14 cellular contexts compared by ENCODE assay signal in genomic region chr4:124035364-124036036, GRCh38.
"Had no signal": no experiment of that assay in that cellular context is flagged by ENCODE, and none has a peak within 500 bp of the region (broad histone marks: within the 10 kb centered on the region; RNA-seq: fewer than 3 reads in every experiment).

No MANE protein-coding gene starts in this region.

- H3K27ac Mint-ChIP-seq: activated naive CD4-positive, alpha-beta T cell treated with anti-CD3 and anti-CD28 coated beads for 36 hours; activated naive CD8-positive, alpha-beta T cell treated with anti-CD3 and anti-CD28 coated beads, Interleukin-2, amount 50 U/mL, for 24 hours; effector memory CD8-positive, alpha-beta T cell; T-cell had no signal

- H3K27me3 Mint-ChIP-seq: activated naive CD8-positive, alpha-beta T cell treated with anti-CD3 and anti-CD28 coated beads, Interleukin-2, amount 50 U/mL, for 24 hours; effector memory CD8-positive, alpha-beta T cell had no signal

- H3K4me3 Mint-ChIP-seq: activated naive CD4-positive, alpha-beta T cell treated with anti-CD3 and anti-CD28 coated beads for 36 hours; activated naive CD8-positive, alpha-beta T cell treated with anti-CD3 and anti-CD28 coated beads, Interleukin-2, amount 50 U/mL, for 24 hours; effector memory CD8-positive, alpha-beta T cell; neural crest cell; T-cell had no signal

- H3K4me3 ChIP-seq: lung, ovary, stomach, thyroid gland, vagina had no signal

- H3K4me1 Mint-ChIP-seq: activated naive CD8-positive, alpha-beta T cell treated with anti-CD3 and anti-CD28 coated beads, Interleukin-2, amount 50 U/mL, for 24 hours; T-cell had no signal

- H3K9me3 Mint-ChIP-seq: activated naive CD8-positive, alpha-beta T cell treated with anti-CD3 and anti-CD28 coated beads, Interleukin-2, amount 50 U/mL, for 24 hours had no signal

- H3K9me3 ChIP-seq: ovary, stomach, thyroid gland, vagina had no signal

- DNase-seq: activated CD4-positive, CD25-positive, alpha-beta regulatory T cell treated with anti-CD3 and anti-CD28 coated beads, Interleukin-2, amount 50 U/mL, for 72 hours; activated naive CD4-positive, alpha-beta T cell treated with anti-CD3 and anti-CD28 coated beads for 36 hours; activated naive CD8-positive, alpha-beta T cell treated with anti-CD3 and anti-CD28 coated beads, Interleukin-2, amount 50 U/mL, for 24 hours; dermis blood vessel endothelial cell; effector memory CD8-positive, alpha-beta T cell; midbrain; ovary; stomach; T-cell; T1000; thyroid gland had no signal

- H3K4me1 ChIP-seq: vagina had no signal

- H3K27ac ChIP-seq: ovary, vagina had no signal

- H3K27me3 ChIP-seq: ovary, stomach, thyroid gland, vagina had no signal

- H3K36me3 ChIP-seq: ovary, stomach, thyroid gland, vagina had no signal

- ATAC-seq: activated naive CD8-positive, alpha-beta T cell treated with anti-CD3 and anti-CD28 coated beads, Interleukin-2, amount 50 U/mL, for 24 hours; effector memory CD8-positive, alpha-beta T cell; T-cell had no signal

- H3K36me3 Mint-ChIP-seq: T-cell had no signal
